1 cellular context compared by ENCODE assay signal in genomic region chr11:2944953-2945756, GRCh38.
A peak's percentile ranks its signal among the peaks of the same experiment; 100 is the strongest.
TF ChIP-seq lines count a peak whose summit lies in the region.

No MANE protein-coding gene starts in this region.

TF ChIP-seq in IMR-90, 13 proteins besides CTCF, POLR2A, EP300 and RAD21 (continued from another document):
- TF ChIP-seq, protein P1, sequence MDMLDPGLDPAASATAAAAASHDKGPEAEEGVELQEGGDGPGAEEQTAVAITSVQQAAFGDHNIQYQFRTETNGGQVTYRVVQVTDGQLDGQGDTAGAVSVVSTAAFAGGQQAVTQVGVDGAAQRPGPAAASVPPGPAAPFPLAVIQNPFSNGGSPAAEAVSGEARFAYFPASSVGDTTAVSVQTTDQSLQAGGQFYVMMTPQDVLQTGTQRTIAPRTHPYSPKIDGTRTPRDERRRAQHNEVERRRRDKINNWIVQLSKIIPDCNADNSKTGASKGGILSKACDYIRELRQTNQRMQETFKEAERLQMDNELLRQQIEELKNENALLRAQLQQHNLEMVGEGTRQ (IDR thresholded peaks at IDR 0.05; ENCODE audit: low read depth, low read length): no peak
- TF ChIP-seq MXI1 (IDR thresholded peaks at IDR 0.05; ENCODE audit: borderline replicate concordance, low read depth, low read length): peak; percentile 86; the same call in 1 of the 2 replicates
